Comparison of ENCODE assay signal across 7 cellular contexts in the genomic region with DNA sequence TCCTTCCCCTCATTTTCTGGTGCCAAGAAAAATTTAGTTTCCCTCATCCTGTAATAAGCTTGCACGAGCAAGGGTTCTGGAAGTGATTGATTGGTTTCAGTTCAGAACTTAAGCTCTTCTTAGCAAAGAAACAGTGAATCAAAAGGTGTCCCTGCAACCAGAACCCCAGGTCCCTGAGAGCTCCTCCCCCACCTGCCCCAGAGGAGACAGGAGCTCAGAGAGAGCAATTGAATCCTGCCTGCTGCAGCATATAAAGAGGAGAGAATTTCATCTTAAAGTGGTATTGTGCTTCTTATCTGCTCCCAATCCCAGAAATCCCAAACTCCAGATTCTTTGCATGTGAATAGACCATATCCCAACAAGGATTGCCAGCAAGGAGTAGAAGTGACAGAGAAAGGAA. TPM values are rescaled to one million over a fixed set of nuclear protein-coding genes. Genes with fewer than 3 reads are reported as not detected.
DNase-seq lines count a peak whose midpoint lies in the region; ATAC-seq, FAIRE-seq and TF ChIP-seq lines count a peak whose summit lies in the region.
"Not testable (repeated sequence)": the region's sequence is repeated elsewhere in the genome, so short reads cannot be mapped to it uniquely, and the experiment has no call there.

No MANE protein-coding gene starts in this region.

- POLR2A ChIA-PET in activated CD4-positive, alpha-beta T cell treated with anti-CD3 and anti-CD28 coated beads, Interleukin-2, amount 10 ng/mL, durations not matched to agents 7 days and 5 days (lab: Charles Lee); GM12878 (lab: Charles Lee); endothelial cell of umbilical vein (lab: Charles Lee): not testable (repeated sequence)

- BruUV-seq in GM12878 (replicated peaks; lab: Mats Ljungman, UMichigan); endothelial cell of umbilical vein (replicated peaks; lab: Mats Ljungman, UMichigan): not testable (repeated sequence)

- not testable (repeated sequence) for H3K9ac ChIP-seq in GM12878 (ENCODE audit: control insufficient read depth, insufficient read depth, low read length); endothelial cell of umbilical vein (replicated peaks; ENCODE audit: extremely low read depth, insufficient read depth, low read length)

- SMC1A ChIA-PET in GM12878 (lab: Charles Lee; ENCODE audit: uncharacterized antibody, unreplicated experiment) = not testable (repeated sequence)

- not testable (repeated sequence) for H3K79me2 ChIP-seq in GM23338 (replicated peaks; ENCODE audit: insufficient read depth); GM12878 (ENCODE audit: control insufficient read depth, insufficient read depth, low read length); endothelial cell of umbilical vein (ENCODE audit: control insufficient read depth, insufficient read depth, low read length)

- TF ChIP-seq EP300 in GM12878 (IDR thresholded peaks at IDR 0.05; ENCODE audit: borderline replicate concordance in 1 of 2, control insufficient read depth in 1 of 2, low read depth in 2 of 2, low read length in 2 of 2) = not testable (repeated sequence)

- FAIRE-seq in GM12878 (lab: Jason Lieb, UNC) (peak; percentile 68), endothelial cell of umbilical vein (lab: Jason Lieb, UNC) (peak; percentile 61)

- H3K27ac ChIP-seq in GM23338 (ENCODE audit: low read depth); GM12878 (ENCODE audit: control insufficient read depth, insufficient read depth); endothelial cell of umbilical vein (ENCODE audit: insufficient read depth, low read depth, low read length): not testable (repeated sequence)

- H3K27me3 Mint-ChIP-seq in GM23338 (ENCODE audit: insufficient read depth, low read depth, poor library complexity); T-helper 17 cell; activated CD4-positive, alpha-beta T cell treated with anti-CD3 and anti-CD28 coated beads, Interleukin-2, amount 10 ng/mL, durations not matched to agents 7 days and 5 days; naive B cell; stimulated activated naive B cell treated with anti-CD40 and anti-IgM and Interleukin-4, amounts not matched to agents 10 μg/mL and 1 μg/mL and 100 μg/mL, for 72 hours: not testable (repeated sequence)

- not testable (repeated sequence) for H3K4me1 ChIP-seq in GM23338 (ENCODE audit: insufficient read depth); GM12878 (ENCODE audit: control insufficient read depth, insufficient read depth, low read length); endothelial cell of umbilical vein (ENCODE audit: control insufficient read depth, extremely low read depth, insufficient read depth, low read length)

- 93% methylated on average over 1 of the region's 1 CpG for WGBS in GM12878 (ENCODE audit: insufficient coverage, insufficient replicate concordance, low lambda C conversion rate, missing lambda C conversion rate)

- H3K9me3 ChIP-seq in T-helper 17 cell (ENCODE audit: control insufficient read depth, low read length, poor library complexity, severe bottlenecking); GM12878 (replicated peaks; ENCODE audit: control insufficient read depth, insufficient read depth, low read length); endothelial cell of umbilical vein (replicated peaks; ENCODE audit: control insufficient read depth, insufficient read depth, low read length): not testable (repeated sequence)

- H2AFZ ChIP-seq in GM23338; GM12878 (ENCODE audit: control insufficient read depth, low read depth, low read length); endothelial cell of umbilical vein (ENCODE audit: low read depth, low read length): not testable (repeated sequence)

- H3K9me1 ChIP-seq in endothelial cell of umbilical vein (replicated peaks; ENCODE audit: control insufficient read depth, extremely low read depth, insufficient read depth, low read length) = not testable (repeated sequence)

- dilution Hi-C loops in endothelial cell of umbilical vein (cut with MboI; ENCODE audit: extremely low pct_ligation_motif_present, low sequenced_read_pairs) = not testable (repeated sequence)

- not testable (repeated sequence) for H3K27me3 ChIP-seq in GM23338 (ENCODE audit: insufficient read depth); GM12878 (replicated peaks in 1 of 2; ENCODE audit: control insufficient read depth in 2 of 2, insufficient read depth in 2 of 2, low read length in 1 of 2); endothelial cell of umbilical vein (ENCODE audit: control insufficient read depth in 2 of 2, insufficient read depth in 2 of 2, low read length in 2 of 2)

- TF ChIP-seq CTCF in GM23338 (conservative IDR thresholded peaks at IDR 0.05; ENCODE audit: low read depth in 2 of 2); GM12878 (IDR thresholded peaks at IDR 0.05 in 2 of 3, conservative IDR thresholded peaks at IDR 0.05 in 1 of 3; ENCODE audit: control insufficient read depth in 2 of 3, extremely low read depth in 1 of 3, insufficient read depth in 1 of 3, low read depth in 3 of 3, low read length in 3 of 3); endothelial cell of umbilical vein (IDR thresholded peaks at IDR 0.05; ENCODE audit: extremely low read depth in 1 of 2, insufficient read depth in 1 of 2, low read depth in 1 of 2, low read length in 2 of 2): not testable (repeated sequence)

- RAD21 ChIA-PET in GM12878 (lab: Charles Lee; ENCODE audit: unreplicated experiment) = not testable (repeated sequence)

- TF ChIP-seq RAD21 in GM12878 (IDR thresholded peaks at IDR 0.05; ENCODE audit: insufficient read depth, low read depth, low read length) = not testable (repeated sequence)

- H3K36me3 ChIP-seq in GM23338 (ENCODE audit: insufficient read depth); endothelial cell of umbilical vein (ENCODE audit: control insufficient read depth in 2 of 2, extremely low read depth in 1 of 2, insufficient read depth in 2 of 2, low read length in 2 of 2): not testable (repeated sequence)
- peaks cover 11% of the 10 kb centered on the region in 2 experiments for H3K36me3 ChIP-seq in GM12878 (ENCODE audit: control insufficient read depth in 2 of 2, insufficient read depth in 2 of 2, low read length in 1 of 2)

- H4K20me1 ChIP-seq in GM23338 (replicated peaks; ENCODE audit: insufficient read depth); GM12878 (ENCODE audit: control insufficient read depth, insufficient read depth); endothelial cell of umbilical vein (replicated peaks; ENCODE audit: control insufficient read depth, extremely low read depth, insufficient read depth, low read length): not testable (repeated sequence)

- in situ Hi-C loops in GM12878 (cut with MboI) = not testable (repeated sequence)

- not testable (repeated sequence) for H3K36me3 Mint-ChIP-seq in GM23338 (ENCODE audit: low read depth)
- H3K36me3 Mint-ChIP-seq in T-helper 17 cell (ENCODE audit: low read depth) = peaks cover 10% of the 10 kb centered on the region
- peaks cover 52% of the 10 kb centered on the region for H3K36me3 Mint-ChIP-seq in activated CD4-positive, alpha-beta T cell treated with anti-CD3 and anti-CD28 coated beads, Interleukin-2, amount 10 ng/mL, durations not matched to agents 7 days and 5 days (ENCODE audit: low read depth)
- peaks cover 36 to 42% of the 10 kb centered on the region in 2 donors for H3K36me3 Mint-ChIP-seq in naive B cell
- peaks cover 55 to 83% of the 10 kb centered on the region in 2 donors for H3K36me3 Mint-ChIP-seq in stimulated activated naive B cell treated with anti-CD40 and anti-IgM and Interleukin-4, amounts not matched to agents 10 μg/mL and 1 μg/mL and 100 μg/mL, for 72 hours

- not testable (repeated sequence) for H3K4me1 Mint-ChIP-seq in GM23338
- peaks cover 15% of the 10 kb centered on the region for H3K4me1 Mint-ChIP-seq in T-helper 17 cell
- peaks cover 19% of the 10 kb centered on the region for H3K4me1 Mint-ChIP-seq in activated CD4-positive, alpha-beta T cell treated with anti-CD3 and anti-CD28 coated beads, Interleukin-2, amount 10 ng/mL, durations not matched to agents 7 days and 5 days
- H3K4me1 Mint-ChIP-seq in naive B cell = peaks cover 13 to 33% (median 22%) of the 10 kb centered on the region in 3 donors
- peaks cover 31 to 38% of the 10 kb centered on the region in 2 donors for H3K4me1 Mint-ChIP-seq in stimulated activated naive B cell treated with anti-CD40 and anti-IgM and Interleukin-4, amounts not matched to agents 10 μg/mL and 1 μg/mL and 100 μg/mL, for 72 hours

- not testable (repeated sequence) for H3K4me3 Mint-ChIP-seq in GM23338; T-helper 17 cell; activated CD4-positive, alpha-beta T cell treated with anti-CD3 and anti-CD28 coated beads, Interleukin-2, amount 10 ng/mL, durations not matched to agents 7 days and 5 days; stimulated activated naive B cell treated with anti-CD40 and anti-IgM and Interleukin-4, amounts not matched to agents 10 μg/mL and 1 μg/mL and 100 μg/mL, for 72 hours
- H3K4me3 Mint-ChIP-seq in naive B cell = peak overlapping the region in 1 of 8 donors; percentile 9

- intact Hi-C loops in GM12878 (cut with micrococcal nuclease; ENCODE audit: unreplicated experiment); endothelial cell of umbilical vein (cut with micrococcal nuclease): not testable (repeated sequence)

- H3K4me3 ChIP-seq in GM23338; GM12878; endothelial cell of umbilical vein (replicated peaks in 1 of 3; ENCODE audit: insufficient read depth in 1 of 3, low read depth in 1 of 3, low read length in 3 of 3): not testable (repeated sequence)

- CTCF ChIA-PET in activated CD4-positive, alpha-beta T cell treated with anti-CD3 and anti-CD28 coated beads, Interleukin-2, amount 10 ng/mL, durations not matched to agents 7 days and 5 days (lab: Charles Lee); GM12878 (lab: Yijun Ruan, JAX); endothelial cell of umbilical vein (lab: Charles Lee): not testable (repeated sequence)

- H3K9me3 Mint-ChIP-seq in GM23338; activated CD4-positive, alpha-beta T cell treated with anti-CD3 and anti-CD28 coated beads, Interleukin-2, amount 10 ng/mL, durations not matched to agents 7 days and 5 days; naive B cell; stimulated activated naive B cell treated with anti-CD40 and anti-IgM and Interleukin-4, amounts not matched to agents 10 μg/mL and 1 μg/mL and 100 μg/mL, for 72 hours: not testable (repeated sequence)

- TF ChIP-seq POLR2A in GM12878 (IDR thresholded peaks at IDR 0.05; ENCODE audit: low read depth, low read length); endothelial cell of umbilical vein (IDR thresholded peaks at IDR 0.05; ENCODE audit: low read depth, low read length): not testable (repeated sequence)

- not testable (repeated sequence) for DNase-seq in GM23338 (ENCODE audit: low spot score); T-helper 17 cell; activated CD4-positive, alpha-beta T cell treated with anti-CD3 and anti-CD28 coated beads, Interleukin-2, amount 10 ng/mL, durations not matched to agents 7 days and 5 days; GM12878 (ENCODE audit: low read depth, low spot score); endothelial cell of umbilical vein (ENCODE audit: low read depth, low spot score); naive B cell; stimulated activated naive B cell treated with anti-CD40 and anti-IgM and Interleukin-4, amounts not matched to agents 10 μg/mL and 1 μg/mL and 100 μg/mL, for 72 hours

- ATAC-seq in GM23338 = peak; percentile 54
- ATAC-seq in T-helper 17 cell; GM12878; naive B cell (ENCODE audit: low read depth in 2 of 2); stimulated activated naive B cell treated with anti-CD40 and anti-IgM and Interleukin-4, amounts not matched to agents 10 μg/mL and 1 μg/mL and 100 μg/mL, for 72 hours (replicated peaks): not testable (repeated sequence)

- not testable (repeated sequence) for H3K4me2 ChIP-seq in GM23338; GM12878 (ENCODE audit: control insufficient read depth, insufficient read depth); endothelial cell of umbilical vein (ENCODE audit: insufficient read depth, low read length)

- H3F3A ChIP-seq in GM23338 (replicated peaks; ENCODE audit: low read depth) = not testable (repeated sequence)

- H3K9me2 ChIP-seq in GM23338 (ENCODE audit: insufficient read depth) = peaks cover 11% of the 10 kb centered on the region; the same call in 1 of the 2 replicates

- peak overlapping the region; percentile 73; the same call in 1 of the 2 replicates for H3K27ac Mint-ChIP-seq in GM23338
- peak overlapping the region; percentile 79 for H3K27ac Mint-ChIP-seq in T-helper 17 cell
- peak overlapping the region; percentile 41 for H3K27ac Mint-ChIP-seq in activated CD4-positive, alpha-beta T cell treated with anti-CD3 and anti-CD28 coated beads, Interleukin-2, amount 10 ng/mL, durations not matched to agents 7 days and 5 days
- peak overlapping the region in 4 of 6 donors; percentile 38 to 74 (median 57) for H3K27ac Mint-ChIP-seq in naive B cell
- H3K27ac Mint-ChIP-seq in stimulated activated naive B cell treated with anti-CD40 and anti-IgM and Interleukin-4, amounts not matched to agents 10 μg/mL and 1 μg/mL and 100 μg/mL, for 72 hours = peak overlapping the region; percentile 76

RNA-seq across cellular contexts. Expression of a gene that starts 15.4 kb away (rescaled TPM):
- 0.66 and 1.7 TPM in 2 replicates for total RNA-seq in GM23338 (2014; rRNA removed; shearing (Covaris generic))
- polyA plus RNA-seq in GM23338 (2016; fragmentation: Nextera tagmentation; extraction: Ambion mirVana) (1.3 and 1.5 TPM in 2 replicates), GM12878 (2011; rRNA removed) (25.6 and 33.0 TPM in 2 replicates), GM12878 (2014; fragmentation: Illumina TruSeq; extraction: Trizol) (28.6 and 28.7 TPM in 2 replicates), GM12878 (2014; fragmentation: Nextera tagmentation; extraction: Ambion mirVana) (1 to 10 TPM; 4.7 to 6.1 TPM), GM12878 (2014; rRNA removed) (17.0 and 18.3 TPM in 2 replicates), GM12878 (2016; fragmentation: Nextera tagmentation; extraction: Ambion mirVana) (10 to 100 TPM; 10.4 to 12.9 TPM), endothelial cell of umbilical vein (10.7 and 16.0 TPM in 2 replicates), naive B cell (ENCODE audit: low read depth in 6 of 6) (10 to 100 TPM; 48.5 to 82.4 (median 54.0) TPM)
- total RNA-seq in T-helper 17 cell (10 to 100 TPM; 64.7 to 85.6 TPM), GM12878 (2014; rRNA removed) (12.5 and 13.3 TPM in 2 replicates), GM12878 (2014; rRNA removed; fragmentation: Illumina TruSeq; extraction: Trizol) (21.1 and 21.4 TPM in 2 replicates), GM12878 (2021) (17.3 and 18.5 TPM in 2 replicates), endothelial cell of umbilical vein (21.4 and 27.3 TPM in 2 replicates)
- 100 to 1,000 TPM in 1 of 2 experiments, 10 to 100 TPM in 1; 95.1 to 101 TPM for total RNA-seq in activated CD4-positive, alpha-beta T cell treated with anti-CD3 and anti-CD28 coated beads, Interleukin-2, amount 10 ng/mL, durations not matched to agents 7 days and 5 days
- 157 and 182 TPM in 2 replicates for total RNA-seq in GM12878 (2013; cell fraction: nucleolus; rRNA removed)
- polyA plus RNA-seq in GM12878 (2011; ENCODE audit: low read depth) = 16.1 TPM
- 15.0 and 16.0 TPM in 2 replicates for polyA plus RNA-seq in GM12878 (2011; cell fraction: cytosol; rRNA removed)
- polyA plus RNA-seq in GM12878 (2011; cell fraction: nucleus; rRNA removed) = 75.2 and 83.6 TPM in 2 replicates
- polyA plus RNA-seq in GM12878 (2012) = 21.2 TPM in 2 replicates
- polyA minus RNA-seq in GM12878 (2011; rRNA and poly(A)+ RNA removed) = 20.6 and 21.0 TPM in 2 replicates
- 5.4 and 9.1 TPM in 2 replicates for polyA minus RNA-seq in GM12878 (2011; cell fraction: cytosol; rRNA and poly(A)+ RNA removed)
- 36.1 and 55.1 TPM in 2 replicates for polyA minus RNA-seq in GM12878 (2011; cell fraction: nucleus; rRNA and poly(A)+ RNA removed)
- polyA plus RNA-seq in endothelial cell of umbilical vein (2011; cell fraction: cytosol; rRNA removed) = 7.7 and 8.1 TPM in 2 replicates
- 49.3 and 51.8 TPM in 2 replicates for polyA plus RNA-seq in endothelial cell of umbilical vein (2011; cell fraction: nucleus; rRNA removed)
- 15.8 and 22.9 TPM in 2 replicates for polyA plus RNA-seq in endothelial cell of umbilical vein (2012)
- 16.0 and 17.8 TPM in 2 replicates for polyA minus RNA-seq in endothelial cell of umbilical vein
- polyA minus RNA-seq in endothelial cell of umbilical vein (2011; cell fraction: cytosol; rRNA and poly(A)+ RNA removed) = 3.4 TPM
- 25.6 and 29.6 TPM in 2 replicates for polyA minus RNA-seq in endothelial cell of umbilical vein (2011; cell fraction: nucleus; rRNA and poly(A)+ RNA removed)
